In the genomic region with DNA sequence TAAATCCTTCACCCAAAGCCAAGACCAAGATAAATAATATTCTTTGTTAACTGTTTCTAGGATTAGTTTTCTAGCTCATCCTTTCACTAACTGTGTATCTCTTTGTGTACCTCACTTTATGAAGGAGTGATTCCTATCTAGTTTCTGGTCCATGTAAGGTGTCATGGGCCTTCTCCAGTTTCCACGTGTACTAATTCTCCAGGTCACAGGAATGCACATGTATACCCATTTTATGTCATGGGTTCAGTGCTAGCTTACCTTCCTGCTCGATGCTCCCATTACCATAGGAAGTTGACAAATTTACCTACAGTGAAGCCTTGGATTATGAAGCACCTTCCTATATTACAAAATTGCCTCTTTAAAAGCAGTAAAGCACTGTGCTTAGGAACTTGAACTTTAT, we compare ENCODE assay signal across 2 cellular contexts. TPM values are rescaled to one million over a fixed set of nuclear protein-coding genes. Genes with fewer than 3 reads are reported as not detected.
"Had no signal": no experiment of that assay in that cellular context is flagged by ENCODE, and none has a peak within 500 bp of the region (broad histone marks: within the 10 kb centered on the region; RNA-seq: fewer than 3 reads in every experiment).

No MANE protein-coding gene starts in this region.

RNA-seq across cellular contexts. Expression of a gene that starts 5.9 kb away (rescaled TPM):
- total RNA-seq: G401 had no signal
- polyA plus RNA-seq: GM12878 had no signal
